Comparison of ENCODE assay signal across 8 cellular contexts in genomic region chr1:71623888-71624287, GRCh38.
"Had no signal": no experiment of that assay in that cellular context is flagged by ENCODE, and none has a peak within 500 bp of the region (broad histone marks: within the 10 kb centered on the region; RNA-seq: fewer than 3 reads in every experiment).

No MANE protein-coding gene starts in this region.

- H3K9ac ChIP-seq: KMS-11 had no signal

- H3K27ac ChIP-seq: HL-60, KMS-11 had no signal

- H3K4me3 ChIP-seq: K562 had no signal

- FAIRE-seq: HepG2, HTR-8/SVneo, K562 had no signal

- DNase-seq: IMR-90, KBM-7, KG1 had no signal

- H3K4me2 ChIP-seq: KMS-11 had no signal
